1 cellular context compared by ENCODE assay signal in genomic region chr3:11546657-11547302, GRCh38.
TF ChIP-seq lines count a peak whose summit lies in the region.

No MANE protein-coding gene starts in this region.

TF ChIP-seq in IMR-90, 13 proteins besides CTCF, POLR2A, EP300 and RAD21:
- TF ChIP-seq USF2 (IDR thresholded peaks at IDR 0.05; ENCODE audit: low read depth, low read length) (no peak), RFX5 (IDR thresholded peaks at IDR 0.05; ENCODE audit: low read depth, low read length) (no peak), MAZ (IDR thresholded peaks at IDR 0.05; ENCODE audit: borderline replicate concordance, low read depth, low read length) (no peak), SMC3 (IDR thresholded peaks at IDR 0.05; ENCODE audit: low read depth, low read length) (no peak), CHD1 (IDR thresholded peaks at IDR 0.05; ENCODE audit: low read depth, low read length) (no peak), BHLHE40 (IDR thresholded peaks at IDR 0.05; ENCODE audit: low read depth, low read length) (no peak), FOS (IDR thresholded peaks at IDR 0.05; ENCODE audit: low read depth, low read length) (no peak), CEBPB (IDR thresholded peaks at IDR 0.05; ENCODE audit: low read depth, low read length) (no peak)
